In genomic region chr14:31449971-31450610, GRCh38 we compare ENCODE assay signal across 8 cellular contexts. TPM values are rescaled to one million over a fixed set of nuclear protein-coding genes. Genes with fewer than 3 reads are reported as not detected.
A peak's percentile ranks its signal among the peaks of the same experiment; 100 is the strongest.
DNase-seq lines count a peak whose midpoint lies in the region; ATAC-seq and TF ChIP-seq lines count a peak whose summit lies in the region.

No MANE protein-coding gene starts in this region.

- intact Hi-C loops in HCT116 (cut with micrococcal nuclease) (loop anchor here (10.0 kb wide), 1 partner anchor 805 kb away; no protein-coding TSS in a partner anchor), colonic mucosa (cut with DNase I) (no loop called here)

- no CpG with 5 or more reads among the region's 2 CpGs for WGBS in mesendoderm (ENCODE audit: extremely low coverage, insufficient coverage, low lambda C conversion rate)

- H3K9me3 ChIP-seq in HCT116 (ENCODE audit: control insufficient read depth in 1 of 2, insufficient read depth in 1 of 2, low read depth in 1 of 2, low read length in 2 of 2) (no peaks in the 10 kb centered on the region), colonic mucosa (no peaks in the 10 kb centered on the region)

- no peak overlapping the region for H3K56ac ChIP-seq in mesendoderm (ENCODE audit: low read length)

- H3K79me1 ChIP-seq in mesendoderm (ENCODE audit: low read length), result no peaks in the 10 kb centered on the region

- H3K27ac ChIP-seq in HCT116 (ENCODE audit: low read depth, low read length) (no peak overlapping the region), colonic mucosa (no peak overlapping the region), mesendoderm (ENCODE audit: low read depth, low read length) (no peak overlapping the region)

- H3K23ac ChIP-seq in mesendoderm (ENCODE audit: low read length), result no peak overlapping the region

- TF ChIP-seq CTCF in HCT116 (IDR thresholded peaks at IDR 0.05 in 2 of 3, conservative IDR thresholded peaks at IDR 0.05 in 1 of 3; ENCODE audit: borderline replicate concordance in 1 of 3, insufficient read depth in 1 of 3, low read depth in 2 of 3, low read length in 2 of 3) (peak; percentile 25 to 67 (median 42); a peak in 3 of 6 replicates), colonic mucosa (IDR thresholded peaks at IDR 0.05) (peak; percentile 18)

- H2AFZ ChIP-seq in HCT116 (ENCODE audit: low read depth, low read length, poor library complexity, severe bottlenecking), result no peak overlapping the region

- BruUV-seq in HCT116 (replicated peaks; lab: Mats Ljungman, UMichigan), result no TSS peak

- H3K36me3 ChIP-seq in HCT116 (ENCODE audit: control insufficient read depth in 1 of 2, insufficient read depth in 2 of 2, low read length in 2 of 2) (peaks cover 10 to 16% of the 10 kb centered on the region in 2 experiments; a peak in 3 of 4 replicates), colonic mucosa (no peaks in the 10 kb centered on the region), mesendoderm (ENCODE audit: control insufficient read depth, insufficient read depth, low read length) (no peaks in the 10 kb centered on the region)

- peak; percentile 79 for ATAC-seq in HCT116
- ATAC-seq in GM21528 (IDR thresholded peaks at IDR 0.05; ENCODE audit: low FRiP score, unreplicated experiment), result no peak
- no peak for ATAC-seq in HG02642 (IDR thresholded peaks at IDR 0.05; ENCODE audit: poor library complexity, unreplicated experiment)

- H4K20me1 ChIP-seq in HCT116 (ENCODE audit: insufficient read depth), result no peaks in the 10 kb centered on the region

- CTCF ChIA-PET in HCT116 (lab: Charles Lee), result interaction anchor here (0.7 to 1.7 kb wide), 6 partner anchors 9 to 1110 kb away, joined by 3 to 4 read pairs (median 3); no protein-coding TSS in a partner anchor

- H4K8ac ChIP-seq in mesendoderm (ENCODE audit: low read depth, low read length), result no peak overlapping the region

- no peaks in the 10 kb centered on the region for H3K9me2 ChIP-seq in HCT116 (ENCODE audit: insufficient read depth)

- H2BK5ac ChIP-seq in mesendoderm (ENCODE audit: low read length), result no peak overlapping the region

- H3K9ac ChIP-seq in HCT116 (ENCODE audit: low read length), result no peak overlapping the region
- no peak overlapping the region for H3K9ac ChIP-seq in colonic mucosa (ENCODE audit: low read depth in 2 of 2, low read length in 2 of 2)
- no peak overlapping the region for H3K9ac ChIP-seq in mesendoderm (ENCODE audit: low read length)

- no peak overlapping the region for H3K18ac ChIP-seq in mesendoderm (ENCODE audit: low read length)

- H3K4me1 ChIP-seq in HCT116 (ENCODE audit: control insufficient read depth in 1 of 2, insufficient read depth in 2 of 2, low read length in 2 of 2) (no peaks in the 10 kb centered on the region), colonic mucosa (no peaks in the 10 kb centered on the region), mesendoderm (ENCODE audit: control insufficient read depth, low read depth, low read length) (no peaks in the 10 kb centered on the region)

- H3K4ac ChIP-seq in mesendoderm (ENCODE audit: low read depth, low read length), result no peak overlapping the region

- H3K4me3 ChIP-seq in HCT116 (replicated peaks in 1 of 2; ENCODE audit: low read depth in 1 of 2, low read length in 2 of 2) (no peak overlapping the region), colonic mucosa (no peak overlapping the region), mesendoderm (ENCODE audit: low read length) (no peak overlapping the region)

- no peak overlapping the region for H2AK5ac ChIP-seq in mesendoderm (ENCODE audit: low read length)

- no peak overlapping the region for H2BK15ac ChIP-seq in mesendoderm (replicated peaks; ENCODE audit: low read depth)

- H2BK120ac ChIP-seq in mesendoderm (ENCODE audit: low read depth, low read length), result no peak overlapping the region

- TF ChIP-seq RAD21 in HCT116 (IDR thresholded peaks at IDR 0.05; ENCODE audit: low read depth), result peak; percentile 58

- RAD21 ChIA-PET in HCT116 (lab: Charles Lee; ENCODE audit: low non-redundant PET in 1 of 2, low total read pairs in 2 of 2, uncharacterized antibody in 2 of 2, unreplicated experiment in 2 of 2), result no interaction called here

- H4K5ac ChIP-seq in mesendoderm (ENCODE audit: low read length), result no peak overlapping the region

- DNase-seq in ELR (ENCODE audit: low read depth), result peak; percentile 67
- DNase-seq in HCT116 (ENCODE audit: low read depth, low spot score), result peak; percentile 7
- DNase-seq in NCI-H748 treated with DMSO at 0.1 percent for 48 hours (lab: John Stamatoyannopoulos, UW), result peak; percentile 51
- no peak for DNase-seq in colonic mucosa
- DNase-seq in mesendoderm, result peak; percentile 27
- no peak for DNase-seq in stimulated activated CD4-positive, alpha-beta T cell treated with anti-CD3 and anti-CD28 coated beads, Interleukin-2, amount 100 ng/mL, for 24 hours

- H3K27me3 ChIP-seq in HCT116 (ENCODE audit: insufficient read depth, low read length) (no peaks in the 10 kb centered on the region), colonic mucosa (no peaks in the 10 kb centered on the region), mesendoderm (ENCODE audit: insufficient read depth, low read length, poor library complexity) (no peaks in the 10 kb centered on the region)

- no peaks in the 10 kb centered on the region for H3K79me2 ChIP-seq in HCT116 (ENCODE audit: insufficient read depth, low read length)
- no peaks in the 10 kb centered on the region for H3K79me2 ChIP-seq in mesendoderm (ENCODE audit: control insufficient read depth, insufficient read depth, low read length)

- no peak for TF ChIP-seq POLR2A in HCT116 (IDR thresholded peaks at IDR 0.05; ENCODE audit: borderline replicate concordance, extremely low read depth, insufficient read depth, insufficient read length)

- POLR2A ChIA-PET in HCT116 (lab: Charles Lee), result interaction anchor here (1.4 kb wide), 1 partner anchor 30 kb away, joined by 3 read pairs; the partner anchor contains the start of gene HEATR5A

- H3K4me2 ChIP-seq in HCT116 (ENCODE audit: low read length) (no peak overlapping the region), mesendoderm (ENCODE audit: low read length) (no peak overlapping the region)

TF ChIP-seq in HCT116, 20 proteins besides CTCF, POLR2A, EP300 and RAD21:
- TF ChIP-seq TCF7L2 (IDR thresholded peaks at IDR 0.05; ENCODE audit: borderline replicate concordance, extremely low read depth, insufficient read depth, insufficient read length), result no peak
- TF ChIP-seq, protein P1, sequence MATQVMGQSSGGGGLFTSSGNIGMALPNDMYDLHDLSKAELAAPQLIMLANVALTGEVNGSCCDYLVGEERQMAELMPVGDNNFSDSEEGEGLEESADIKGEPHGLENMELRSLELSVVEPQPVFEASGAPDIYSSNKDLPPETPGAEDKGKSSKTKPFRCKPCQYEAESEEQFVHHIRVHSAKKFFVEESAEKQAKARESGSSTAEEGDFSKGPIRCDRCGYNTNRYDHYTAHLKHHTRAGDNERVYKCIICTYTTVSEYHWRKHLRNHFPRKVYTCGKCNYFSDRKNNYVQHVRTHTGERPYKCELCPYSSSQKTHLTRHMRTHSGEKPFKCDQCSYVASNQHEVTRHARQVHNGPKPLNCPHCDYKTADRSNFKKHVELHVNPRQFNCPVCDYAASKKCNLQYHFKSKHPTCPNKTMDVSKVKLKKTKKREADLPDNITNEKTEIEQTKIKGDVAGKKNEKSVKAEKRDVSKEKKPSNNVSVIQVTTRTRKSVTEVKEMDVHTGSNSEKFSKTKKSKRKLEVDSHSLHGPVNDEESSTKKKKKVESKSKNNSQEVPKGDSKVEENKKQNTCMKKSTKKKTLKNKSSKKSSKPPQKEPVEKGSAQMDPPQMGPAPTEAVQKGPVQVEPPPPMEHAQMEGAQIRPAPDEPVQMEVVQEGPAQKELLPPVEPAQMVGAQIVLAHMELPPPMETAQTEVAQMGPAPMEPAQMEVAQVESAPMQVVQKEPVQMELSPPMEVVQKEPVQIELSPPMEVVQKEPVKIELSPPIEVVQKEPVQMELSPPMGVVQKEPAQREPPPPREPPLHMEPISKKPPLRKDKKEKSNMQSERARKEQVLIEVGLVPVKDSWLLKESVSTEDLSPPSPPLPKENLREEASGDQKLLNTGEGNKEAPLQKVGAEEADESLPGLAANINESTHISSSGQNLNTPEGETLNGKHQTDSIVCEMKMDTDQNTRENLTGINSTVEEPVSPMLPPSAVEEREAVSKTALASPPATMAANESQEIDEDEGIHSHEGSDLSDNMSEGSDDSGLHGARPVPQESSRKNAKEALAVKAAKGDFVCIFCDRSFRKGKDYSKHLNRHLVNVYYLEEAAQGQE (IDR thresholded peaks at IDR 0.05; ENCODE audit: low read depth), result no peak
- TF ChIP-seq YY1 (IDR thresholded peaks at IDR 0.05; ENCODE audit: extremely low read depth, insufficient replicate concordance, low read depth, low read length), result no peak
- TF ChIP-seq SP1 (IDR thresholded peaks at IDR 0.05; ENCODE audit: low read depth), result no peak
TF ChIP-seq in HCT116: peak in this region for 0.

RNA-seq across cellular contexts. Expression of gene DTD2, which starts 7.2 kb away (rescaled TPM):
- total RNA-seq in HCT116 (2021; ENCODE audit: unreplicated experiment) (24.6 TPM), colonic mucosa (10 to 100 TPM; 13.7 to 16.2 TPM)
- 8.5 TPM in 2 replicates for polyA plus RNA-seq in HCT116 (2012)
- polyA plus RNA-seq in mesendoderm (2013, experiment 1 of 2), result 14.9 TPM
- polyA plus RNA-seq in mesendoderm (2013, experiment 2 of 2), result 14.7 TPM

RNA-seq across cellular contexts. Expression of gene HEATR5A, which starts 29.7 kb away (rescaled TPM):
- total RNA-seq in HCT116 (2021; ENCODE audit: unreplicated experiment), result 20.9 TPM
- 6.5 and 7.0 TPM in 2 replicates for polyA plus RNA-seq in HCT116 (2012)
- 10 to 100 TPM; 45.5 to 58.2 TPM for total RNA-seq in colonic mucosa
- polyA plus RNA-seq in mesendoderm (2013, experiment 1 of 2), result 16.1 TPM
- polyA plus RNA-seq in mesendoderm (2013, experiment 2 of 2), result 17.9 TPM

RNA-seq across cellular contexts. Expression of gene GPR33, which starts 37.7 kb away (rescaled TPM):
- total RNA-seq in HCT116 (2021; ENCODE audit: unreplicated experiment) (not detected), colonic mucosa (not detected)
- polyA plus RNA-seq in HCT116 (2012), result not detected in 2 replicates
- not detected for polyA plus RNA-seq in mesendoderm (2013, experiment 1 of 2)
- not detected for polyA plus RNA-seq in mesendoderm (2013, experiment 2 of 2)

Comparison
In these comparisons a context has a peak if more than half of its experiments do, and no peak if none do; other contexts are left out.
1. DNase-seq: peak in ELR (single experiment), HCT116 (single experiment), NCI-H748 treated with DMSO at 0.1 percent for 48 hours (single experiment) and mesendoderm (single experiment); none in colonic mucosa (single experiment) and stimulated activated CD4-positive, alpha-beta T cell treated with anti-CD3 and anti-CD28 coated beads, Interleukin-2, amount 100 ng/mL, for 24 hours (0 of 2).